8 cellular contexts compared by ENCODE assay signal in the genomic region with DNA sequence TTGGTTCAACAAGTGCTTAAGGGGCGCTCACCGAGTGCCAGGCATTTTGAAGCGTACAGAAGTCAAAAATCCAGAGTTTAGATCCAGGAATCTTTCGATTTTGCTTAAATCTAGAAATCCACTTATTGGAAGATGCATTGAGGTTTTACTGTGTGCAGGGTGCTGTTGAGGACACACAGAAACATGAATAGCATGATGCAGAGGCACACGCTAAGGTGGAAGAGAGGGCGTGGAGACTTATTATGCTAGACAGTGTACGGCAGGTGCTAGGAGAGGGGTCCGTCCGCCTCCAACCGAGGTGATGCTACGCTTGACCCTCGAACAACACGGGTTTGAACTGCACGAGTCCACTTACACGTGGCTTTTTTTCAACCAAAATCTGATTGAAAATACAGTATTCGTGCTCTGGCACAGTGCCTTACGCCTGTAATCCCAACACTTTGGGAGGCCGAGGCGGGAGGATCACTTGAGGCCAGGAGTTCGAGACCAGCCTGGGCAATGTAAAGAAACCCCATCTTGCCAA. TPM values are rescaled to one million over a fixed set of nuclear protein-coding genes. Genes with fewer than 3 reads are reported as not detected.
DNase-seq lines count a peak whose midpoint lies in the region; ATAC-seq and FAIRE-seq lines count a peak whose summit lies in the region.

No MANE protein-coding gene starts in this region.

- H3K36me3 Mint-ChIP-seq in activated naive CD8-positive, alpha-beta T cell treated with anti-CD3 and anti-CD28 coated beads for 36 hours: no peaks in the 10 kb centered on the region

- no peak overlapping the region for H3K27ac Mint-ChIP-seq in activated naive CD8-positive, alpha-beta T cell treated with anti-CD3 and anti-CD28 coated beads for 36 hours
- H3K27ac Mint-ChIP-seq in stimulated activated naive CD8-positive, alpha-beta T cell treated with anti-CD3 and anti-CD28 coated beads, Interleukin-15, amount 100 ng/mL, for 72 hours: peak overlapping the region in 1 of 2 donors; percentile 34

- no peak for FAIRE-seq in urothelium cell line (lab: Jason Lieb, UNC)

- peaks cover 8% of the 10 kb centered on the region; the same call in 1 of the 2 replicates for H3K27me3 ChIP-seq in HUES6 (ENCODE audit: control insufficient read depth, insufficient read depth, low read length)
- H3K27me3 ChIP-seq in iPS-18a (ENCODE audit: control insufficient read depth, insufficient read depth, low read length): peaks cover 11% of the 10 kb centered on the region

- peaks cover 3% of the 10 kb centered on the region; the same call in 1 of the 2 replicates for H3K36me3 ChIP-seq in HUES6 (ENCODE audit: control insufficient read depth, insufficient read depth, low read length)
- no peaks in the 10 kb centered on the region for H3K36me3 ChIP-seq in iPS-18a (ENCODE audit: control insufficient read depth, low read depth, low read length)

- H3K27me3 Mint-ChIP-seq in activated naive CD8-positive, alpha-beta T cell treated with anti-CD3 and anti-CD28 coated beads for 36 hours: peaks cover 90% of the 10 kb centered on the region
- H3K27me3 Mint-ChIP-seq in stimulated activated naive CD8-positive, alpha-beta T cell treated with anti-CD3 and anti-CD28 coated beads, Interleukin-15, amount 100 ng/mL, for 72 hours: peaks cover 89% of the 10 kb centered on the region

- H3K27ac ChIP-seq in HUES6 (ENCODE audit: low read depth, low read length) (no peak overlapping the region), iPS-18a (ENCODE audit: low read length) (no peak overlapping the region)

- H3K4me3 Mint-ChIP-seq in activated naive CD8-positive, alpha-beta T cell treated with anti-CD3 and anti-CD28 coated beads for 36 hours: peak overlapping the region; percentile 78
- H3K4me3 Mint-ChIP-seq in stimulated activated naive CD8-positive, alpha-beta T cell treated with anti-CD3 and anti-CD28 coated beads, Interleukin-15, amount 100 ng/mL, for 72 hours: peak overlapping the region; percentile 82 to 87

- H3K4me3 ChIP-seq in HUES6 (ENCODE audit: low read depth, low read length): peak overlapping the region; percentile 85
- peak overlapping the region; percentile 65 for H3K4me3 ChIP-seq in iPS-18a (ENCODE audit: low read length)

- no peak for ATAC-seq in stimulated activated naive CD8-positive, alpha-beta T cell treated with anti-CD3 and anti-CD28 coated beads, Interleukin-15, amount 100 ng/mL, for 72 hours
- ATAC-seq in HG02798 (IDR thresholded peaks at IDR 0.05; ENCODE audit: poor library complexity, unreplicated experiment): no peak

- DNase-seq in activated naive CD8-positive, alpha-beta T cell treated with anti-CD3 and anti-CD28 coated beads for 36 hours: no peak
- DNase-seq in stimulated activated naive CD8-positive, alpha-beta T cell treated with anti-CD3 and anti-CD28 coated beads, Interleukin-15, amount 100 ng/mL, for 72 hours: no peak
- DNase-seq in urothelium cell line (ENCODE audit: low spot score) (no peak), NCI-H82 (lab: John Stamatoyannopoulos, UW) (no peak), dedifferentiated amniotic fluid mesenchymal stem cell (ENCODE audit: extremely low spot score) (no peak)

- H3K9me3 Mint-ChIP-seq in activated naive CD8-positive, alpha-beta T cell treated with anti-CD3 and anti-CD28 coated beads for 36 hours: no peaks in the 10 kb centered on the region
- H3K9me3 Mint-ChIP-seq in stimulated activated naive CD8-positive, alpha-beta T cell treated with anti-CD3 and anti-CD28 coated beads, Interleukin-15, amount 100 ng/mL, for 72 hours: no peaks in the 10 kb centered on the region

- H3K9me3 ChIP-seq in HUES6 (ENCODE audit: control insufficient read depth, insufficient read depth, low read depth, low read length) (no peaks in the 10 kb centered on the region), iPS-18a (ENCODE audit: control insufficient read depth, low read depth, low read length) (no peaks in the 10 kb centered on the region)

- peaks cover 9% of the 10 kb centered on the region for H3K4me1 Mint-ChIP-seq in activated naive CD8-positive, alpha-beta T cell treated with anti-CD3 and anti-CD28 coated beads for 36 hours
- H3K4me1 Mint-ChIP-seq in stimulated activated naive CD8-positive, alpha-beta T cell treated with anti-CD3 and anti-CD28 coated beads, Interleukin-15, amount 100 ng/mL, for 72 hours: peaks cover 13% of the 10 kb centered on the region

- H3K9ac ChIP-seq in HUES6 (ENCODE audit: low read length): peak overlapping the region; percentile 76
- H3K9ac ChIP-seq in iPS-18a (ENCODE audit: low read length): peak overlapping the region; percentile 53

- H3K4me1 ChIP-seq in HUES6 (ENCODE audit: control insufficient read depth, insufficient read depth, low read length) (peaks cover 27% of the 10 kb centered on the region), iPS-18a (ENCODE audit: control insufficient read depth, low read depth, low read length) (peaks cover 20% of the 10 kb centered on the region)

RNA-seq across cellular contexts. Expression of gene KIF13A, which starts 1.0 kb away (rescaled TPM):
- total RNA-seq in activated naive CD8-positive, alpha-beta T cell treated with anti-CD3 and anti-CD28 coated beads for 36 hours: not detected
